In the genomic region with DNA sequence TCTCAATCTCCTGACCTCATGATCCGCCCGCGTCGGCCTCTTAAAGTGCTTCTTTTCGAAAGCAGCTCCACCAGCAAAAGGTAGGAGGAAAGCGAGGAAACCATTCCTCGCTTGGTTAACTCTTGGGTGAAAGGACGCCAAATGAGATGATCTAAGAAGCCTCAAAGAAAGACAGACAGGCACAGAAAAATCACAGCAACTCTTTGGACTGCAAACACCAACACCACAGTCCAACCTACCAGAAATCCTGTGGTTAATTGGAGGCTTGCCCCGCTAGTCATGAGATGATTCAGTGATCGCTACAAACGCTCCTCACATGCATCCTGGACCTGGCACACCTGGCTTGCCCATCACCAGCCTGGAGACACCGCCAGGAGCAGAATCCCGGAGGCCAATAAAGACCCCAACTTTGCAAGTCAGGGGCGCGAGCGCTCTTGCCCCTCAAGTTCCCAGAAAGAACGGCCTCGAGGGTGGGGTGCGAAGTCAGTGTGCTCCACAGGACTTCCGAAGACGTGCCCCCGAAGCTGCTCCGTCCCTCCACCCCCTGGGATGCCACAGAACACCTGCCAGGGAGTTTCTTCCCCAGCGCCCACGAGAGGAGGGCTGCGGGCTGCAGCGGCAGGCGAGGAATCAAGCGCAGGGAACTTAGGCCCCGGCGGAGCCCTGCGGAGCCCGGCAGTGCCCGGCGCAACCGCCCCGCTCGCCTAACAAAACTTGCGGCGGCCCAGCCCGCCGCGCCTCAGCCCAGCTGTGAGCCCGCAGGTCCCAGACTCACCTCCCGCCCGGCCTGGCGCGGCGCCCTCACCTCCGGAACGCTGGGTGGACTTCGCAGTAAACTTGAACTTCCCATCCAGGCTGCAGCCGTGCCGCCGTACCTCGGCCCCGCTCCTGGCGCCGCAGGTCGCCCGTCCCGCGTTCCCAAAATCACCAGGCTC, we compare ENCODE assay signal across 8 cellular contexts. TPM values are rescaled to one million over a fixed set of nuclear protein-coding genes. Genes with fewer than 3 reads are reported as not detected.
DNase-seq lines count a peak whose midpoint lies in the region; ATAC-seq and TF ChIP-seq lines count a peak whose summit lies in the region.
"Not testable (repeated sequence)": the region's sequence is repeated elsewhere in the genome, so short reads cannot be mapped to it uniquely, and the experiment has no call there.

No MANE protein-coding gene starts in this region.

- H3K27ac ChIP-seq in esophagus (ENCODE audit: low read depth in 2 of 2, low read length in 1 of 2), result peak overlapping the region in 1 of 2 donors; percentile 61

- not testable (repeated sequence) for H3K27me3 ChIP-seq in esophagus (ENCODE audit: control insufficient read depth in 1 of 2, insufficient read depth in 2 of 2, low read length in 2 of 2)

- peaks cover 23% of the 10 kb centered on the region for H3K36me3 Mint-ChIP-seq in Calu3 (ENCODE audit: insufficient read depth, unreplicated experiment)
- not testable (repeated sequence) for H3K36me3 Mint-ChIP-seq in activated T-cell treated with anti-CD3 and anti-CD28 coated beads, Interleukin-2, amount 50 U/mL, for 72 hours (ENCODE audit: insufficient read depth in 2 of 2)

- not testable (repeated sequence) for H3K4me1 ChIP-seq in esophagus (ENCODE audit: control insufficient read depth in 2 of 2, insufficient read depth in 2 of 2, low read length in 1 of 2)

- H3K4me3 Mint-ChIP-seq in Calu3 (ENCODE audit: low read depth, unreplicated experiment), result peak overlapping the region; percentile 96
- peak overlapping the region; percentile 92 to 98 for H3K4me3 Mint-ChIP-seq in activated T-cell treated with anti-CD3 and anti-CD28 coated beads, Interleukin-2, amount 50 U/mL, for 72 hours

- not testable (repeated sequence) for H3K36me3 ChIP-seq in esophagus (ENCODE audit: control insufficient read depth in 2 of 2, insufficient read depth in 2 of 2, low read length in 1 of 2)

- peak overlapping the region; percentile 59 to 63 for H3K4me3 ChIP-seq in esophagus (ENCODE audit: low read depth in 1 of 2, low read length in 2 of 2)

- CTCF ChIA-PET in Calu3 (lab: Charles Lee), result not testable (repeated sequence)

- not testable (repeated sequence) for H3K9me3 ChIP-seq in esophagus (ENCODE audit: control insufficient read depth in 2 of 2, insufficient read depth in 1 of 2, low read depth in 1 of 2, low read length in 1 of 2)

- H3K27me3 Mint-ChIP-seq in Calu3 (ENCODE audit: unreplicated experiment), result peaks cover 12% of the 10 kb centered on the region
- not testable (repeated sequence) for H3K27me3 Mint-ChIP-seq in activated T-cell treated with anti-CD3 and anti-CD28 coated beads, Interleukin-2, amount 50 U/mL, for 72 hours (ENCODE audit: low read depth)

- TF ChIP-seq CTCF in Calu3 (IDR thresholded peaks at IDR 0.05; ENCODE audit: unreplicated experiment), result not testable (repeated sequence)

- H3K9me3 Mint-ChIP-seq in Calu3 (ENCODE audit: low read depth, unreplicated experiment); activated T-cell treated with anti-CD3 and anti-CD28 coated beads, Interleukin-2, amount 50 U/mL, for 72 hours: not testable (repeated sequence)

- BruUV-seq in Calu3 (replicated peaks; lab: Mats Ljungman, UMichigan), result not testable (repeated sequence)

- peak; percentile 22 for ATAC-seq in GM21423 (IDR thresholded peaks at IDR 0.05; ENCODE audit: unreplicated experiment)
- ATAC-seq in HG03342 (IDR thresholded peaks at IDR 0.05; ENCODE audit: unreplicated experiment), result peak; percentile 21
- peak; percentile 34 to 43 for ATAC-seq in activated T-cell treated with anti-CD3 and anti-CD28 coated beads, Interleukin-2, amount 50 U/mL, for 72 hours (replicated peaks in 1 of 2)

- WGBS in esophagus, 2 donors, result 5 to 10% methylated on average over 30 to 54 of the region's 63 CpGs

- peak; percentile 64 for DNase-seq in Calu3
- DNase-seq in NOMO-1 treated with DMSO at 0.1 percent for 48 hours (lab: John Stamatoyannopoulos, UW; ENCODE audit: unreplicated experiment), result peak; percentile 21
- DNase-seq in activated T-cell treated with anti-CD3 and anti-CD28 coated beads, Interleukin-2, amount 50 U/mL, for 72 hours, result peak; percentile 36 to 42
- DNase-seq in lung microvascular endothelial cell (ENCODE audit: low read depth in 2 of 2), result peak; percentile 29 to 40
- DNase-seq in stimulated activated CD8-positive, alpha-beta memory T cell treated with anti-CD3 and anti-CD28 coated beads, Interleukin-4, amount 100 ng/mL, for 48 hours, result peak; percentile 49

- intact Hi-C loops in Calu3 (cut with micrococcal nuclease; ENCODE audit: unreplicated experiment), result not testable (repeated sequence)

- peak overlapping the region; percentile 85 for H3K27ac Mint-ChIP-seq in Calu3 (ENCODE audit: unreplicated experiment)
- not testable (repeated sequence) for H3K27ac Mint-ChIP-seq in activated T-cell treated with anti-CD3 and anti-CD28 coated beads, Interleukin-2, amount 50 U/mL, for 72 hours

- not testable (repeated sequence) for H3K4me1 Mint-ChIP-seq in Calu3 (ENCODE audit: low read depth, unreplicated experiment)
- H3K4me1 Mint-ChIP-seq in activated T-cell treated with anti-CD3 and anti-CD28 coated beads, Interleukin-2, amount 50 U/mL, for 72 hours (ENCODE audit: low read depth), result peaks cover 21% of the 10 kb centered on the region

RNA-seq across cellular contexts. Expression of a gene that starts 0.9 kb away (rescaled TPM):
- total RNA-seq in Calu3 (2022), result 12.6 and 13.7 TPM in 2 replicates
- total RNA-seq in activated T-cell treated with anti-CD3 and anti-CD28 coated beads, Interleukin-2, amount 50 U/mL, for 72 hours, result 10 to 100 TPM; 15.2 to 16.1 TPM
- polyA plus RNA-seq in esophagus, result 1 to 10 TPM; 3.1 to 6.5 TPM
- 2.2 and 3.6 TPM in 2 replicates for total RNA-seq in lung microvascular endothelial cell
